Comparison of ENCODE assay signal across 15 cellular contexts in the genomic region with DNA sequence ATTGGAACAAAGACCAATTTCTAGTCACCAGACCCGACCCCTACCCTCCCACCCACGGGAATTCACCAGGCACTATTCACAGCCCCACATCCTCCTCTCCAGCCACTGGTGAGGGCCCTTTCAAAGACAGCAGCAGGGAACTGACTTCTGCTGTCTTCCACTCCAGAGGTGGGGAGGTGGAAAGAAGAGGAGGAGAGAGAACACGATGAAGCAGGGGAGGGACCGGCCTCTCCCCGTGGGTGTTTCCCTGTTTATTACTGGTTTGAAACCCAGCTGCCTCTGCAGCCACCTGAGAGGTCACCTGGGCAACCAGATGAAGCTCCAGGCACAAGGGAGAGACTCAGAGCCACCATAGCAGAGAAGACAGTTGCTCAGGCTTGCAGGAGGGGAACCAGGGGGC. TPM values are rescaled to one million over a fixed set of nuclear protein-coding genes. Genes with fewer than 3 reads are reported as not detected.
DNase-seq lines count a peak whose midpoint lies in the region; ATAC-seq and TF ChIP-seq lines count a peak whose summit lies in the region.
"Had no signal": no experiment of that assay in that cellular context is flagged by ENCODE, and none has a peak within 500 bp of the region (broad histone marks: within the 10 kb centered on the region; RNA-seq: fewer than 3 reads in every experiment).

No MANE protein-coding gene starts in this region.

- no peak overlapping the region for H4K8ac ChIP-seq in neuronal stem cell (ENCODE audit: low read depth, low read length)

- no peaks in the 10 kb centered on the region for H3K4me1 ChIP-seq in right atrium auricular region
- H3K4me1 ChIP-seq in right cardiac atrium (ENCODE audit: control insufficient read depth, insufficient read depth, low read length) = no peaks in the 10 kb centered on the region
- H3K4me1 ChIP-seq in neuronal stem cell (ENCODE audit: control insufficient read depth in 2 of 2, insufficient read depth in 1 of 2, low read depth in 1 of 2, low read length in 2 of 2) = peaks cover 0 to 16% of the 10 kb centered on the region in 2 donors
- H3K4me1 ChIP-seq in aorta (ENCODE audit: control insufficient read depth in 1 of 2, insufficient read depth in 2 of 2, low read length in 2 of 2) = no peaks in the 10 kb centered on the region
- H3K4me1 ChIP-seq: BE2C had no signal

- H3K9ac ChIP-seq in neuronal stem cell (ENCODE audit: low read depth, low read length, poor library complexity) = no peak overlapping the region

- WGBS in right cardiac atrium = 67% methylated on average over 5 of the region's 5 CpGs
- WGBS in neuronal stem cell (ENCODE audit: extremely low coverage in 2 of 2, insufficient read length in 2 of 2, insufficient replicate concordance in 1 of 2), 2 donors = no CpG with 5 or more reads among the region's 5 CpGs
- WGBS in aorta, 2 donors = 54 to 65% methylated on average over 5 of the region's 5 CpGs

- H3K27ac ChIP-seq in right atrium auricular region = no peak overlapping the region
- H3K27ac ChIP-seq in right cardiac atrium (ENCODE audit: low read length) = no peak overlapping the region
- H3K27ac ChIP-seq in neuronal stem cell (replicated peaks; ENCODE audit: low read length) = no peak overlapping the region
- H3K27ac ChIP-seq in aorta (ENCODE audit: low read depth in 1 of 2, low read length in 2 of 2) = no peak overlapping the region
- H3K27ac ChIP-seq: C4-2B, HL-60 had no signal

- DNase-seq in right atrium auricular region (ENCODE audit: low spot score) (peak; percentile 26), right cardiac atrium (no peak), ecto neural progenitor cell (ENCODE audit: low spot score) (peak; percentile 48), neuronal stem cell (ENCODE audit: low spot score) (no peak), aorta (no peak), activated T-cell treated with anti-CD3 and anti-CD28 coated beads for 4 hours (no peak), AML-193 (lab: John Stamatoyannopoulos, UW) (no peak)
- DNase-seq: BE2C; CD4-positive, alpha-beta memory T cell; DMS153; DMS79 treated with DMSO at 0.1 percent for 48 hours; EL; HCEC 1CT had no signal

- no peak overlapping the region for H3K14ac ChIP-seq in neuronal stem cell (ENCODE audit: low read length)

- H3K79me1 ChIP-seq in neuronal stem cell (ENCODE audit: low read depth, low read length) = no peaks in the 10 kb centered on the region

- H2AK5ac ChIP-seq in neuronal stem cell (ENCODE audit: low read depth, low read length) = no peak overlapping the region

- TF ChIP-seq CTCF in right atrium auricular region (IDR thresholded peaks at IDR 0.05) = no peak

- ATAC-seq in right cardiac atrium (no peak), aorta (ENCODE audit: low FRiP score) (no peak)

- H2BK120ac ChIP-seq in neuronal stem cell (ENCODE audit: low read depth, low read length) = no peak overlapping the region

- H3K27me3 ChIP-seq in right atrium auricular region (no peaks in the 10 kb centered on the region), right cardiac atrium (ENCODE audit: control insufficient read depth, insufficient read depth) (no peaks in the 10 kb centered on the region), neuronal stem cell (ENCODE audit: control insufficient read depth in 3 of 3, insufficient read depth in 3 of 3, low read depth in 1 of 3, low read length in 3 of 3) (no peaks in the 10 kb centered on the region), aorta (ENCODE audit: control insufficient read depth in 1 of 2, insufficient read depth in 2 of 2, low read length in 1 of 2) (no peaks in the 10 kb centered on the region)

- no peaks in the 10 kb centered on the region for H3K9me3 ChIP-seq in right atrium auricular region
- no peaks in the 10 kb centered on the region for H3K9me3 ChIP-seq in right cardiac atrium (ENCODE audit: control insufficient read depth, low read length)
- H3K9me3 ChIP-seq in neuronal stem cell (replicated peaks in 1 of 2; ENCODE audit: control insufficient read depth in 2 of 2, insufficient read depth in 1 of 2, low read depth in 1 of 2, low read length in 2 of 2) = no peaks in the 10 kb centered on the region
- no peaks in the 10 kb centered on the region for H3K9me3 ChIP-seq in aorta (ENCODE audit: control insufficient read depth, low read length)
- H3K9me3 ChIP-seq: BE2C had no signal

- no peak overlapping the region for H2BK15ac ChIP-seq in neuronal stem cell (ENCODE audit: low read length)

- H2BK12ac ChIP-seq in neuronal stem cell (ENCODE audit: low read length) = no peak overlapping the region

- intact Hi-C loops in right cardiac atrium (cut with DNase I) (no loop called here), aorta (cut with DNase I) (no loop called here)

- peak overlapping the region; percentile 0 for H3K18ac ChIP-seq in neuronal stem cell (ENCODE audit: low read length)

- H3K4me3 ChIP-seq in right atrium auricular region (no peak overlapping the region), right cardiac atrium (ENCODE audit: low read length) (no peak overlapping the region), neuronal stem cell (ENCODE audit: low read length in 2 of 2) (no peak overlapping the region), aorta (ENCODE audit: low read length in 2 of 2) (no peak overlapping the region)

- H2AFZ ChIP-seq in neuronal stem cell (ENCODE audit: low read length) = no peak overlapping the region

- no peak overlapping the region for H3K23ac ChIP-seq in neuronal stem cell (ENCODE audit: low read depth, low read length, poor library complexity)

- no peak overlapping the region for H3K4me2 ChIP-seq in neuronal stem cell (ENCODE audit: insufficient read depth, low read length, poor library complexity, severe bottlenecking)

- no peak overlapping the region for H3K4ac ChIP-seq in neuronal stem cell (ENCODE audit: low read length)

- no peaks in the 10 kb centered on the region for H3K36me3 ChIP-seq in right atrium auricular region
- no peaks in the 10 kb centered on the region for H3K36me3 ChIP-seq in neuronal stem cell (replicated peaks in 1 of 2; ENCODE audit: control insufficient read depth in 2 of 2, insufficient read depth in 2 of 2, low read length in 2 of 2)
- H3K36me3 ChIP-seq in aorta (ENCODE audit: control insufficient read depth in 1 of 2, insufficient read depth in 2 of 2, low read length in 1 of 2) = no peaks in the 10 kb centered on the region
- H3K36me3 ChIP-seq: BE2C had no signal

- no peak overlapping the region for H2BK5ac ChIP-seq in neuronal stem cell (ENCODE audit: low read length)

- H4K91ac ChIP-seq in neuronal stem cell (ENCODE audit: low read depth, low read length, poor library complexity) = no peak overlapping the region

RNA-seq across cellular contexts. Expression of gene ANO2, which starts 23.1 kb away (rescaled TPM):
- total RNA-seq in right atrium auricular region (1 to 10 TPM; 2.8 to 9.3 TPM), right cardiac atrium (10 to 100 TPM in 3 of 4 donors, 1 to 10 TPM in 1; 9.2 to 12.5 (median 11.0) TPM), aorta (10 to 100 TPM; 27.8 to 30.8 TPM)
- polyA plus RNA-seq in right cardiac atrium (7.0 TPM), aorta (1 to 10 TPM in 1 of 2 donors, not detected in 1; 2.4 TPM)
- 1.2 TPM for polyA plus RNA-seq in neuronal stem cell (2013, experiment 1 of 2)
- 1.3 TPM for polyA plus RNA-seq in neuronal stem cell (2013, experiment 2 of 2)
- total RNA-seq: CD4-positive, alpha-beta memory T cell had no signal
- polyA plus RNA-seq: CD4-positive, alpha-beta memory T cell had no signal

Comparison
In these comparisons a context has a peak if more than half of its experiments do, and no peak if none do; other contexts are left out.
1. DNase-seq: peak in right atrium auricular region (single experiment) and ecto neural progenitor cell (single experiment); none in right cardiac atrium (0 of 3), neuronal stem cell (single experiment), aorta (0 of 2), activated T-cell treated with anti-CD3 and anti-CD28 coated beads for 4 hours (single experiment) and AML-193 (0 of 2).